In genomic region chrX:53435997-53436396, GRCh38 we compare ENCODE assay signal across 8 cellular contexts. TPM values are rescaled to one million over a fixed set of nuclear protein-coding genes. Genes with fewer than 3 reads are reported as not detected.
A peak's percentile ranks its signal among the peaks of the same experiment; 100 is the strongest.
DNase-seq lines count a peak whose midpoint lies in the region; ATAC-seq and TF ChIP-seq lines count a peak whose summit lies in the region.

No MANE protein-coding gene starts in this region.

- DNase-seq in Daoy (ENCODE audit: low read depth) (peak; percentile 49), LNCaP clone FGC (ENCODE audit: low read depth) (peak; percentile 26), RWPE2 (ENCODE audit: low spot score) (no peak), foreskin keratinocyte (peak in 1 of 2 donors; percentile 34), prostate gland (ENCODE audit: low spot score) (peak; percentile 28), globus pallidus (ENCODE audit: low spot score) (no peak)
- peak; percentile 31 for DNase-seq in activated T-helper 2 cell treated with anti-CD3 and anti-CD28 coated beads, Interferon-gamma antibody, Interleukin-2, Interleukin-4, amounts not matched to agents 10 μg/mL and 5 μg/mL and 100 μg/mL, durations not matched to agents 14 hours and 24 hours and 36 hours (ENCODE audit: low spot score)

- ATAC-seq in GM21786 (IDR thresholded peaks at IDR 0.05; ENCODE audit: unreplicated experiment) (peak; percentile 68), RWPE2 (ENCODE audit: low read depth) (peak; percentile 68), foreskin keratinocyte (peak; percentile 69)

- TF ChIP-seq POLR2A in prostate gland (IDR thresholded peaks at IDR 0.05), result no peak

- H3K36me3 ChIP-seq in RWPE2 (ENCODE audit: low read depth), result no peaks in the 10 kb centered on the region
- H3K36me3 ChIP-seq in prostate gland, result no peaks in the 10 kb centered on the region

- H3K4me3 Mint-ChIP-seq in activated T-helper 2 cell treated with anti-CD3 and anti-CD28 coated beads, Interferon-gamma antibody, Interleukin-2, Interleukin-4, amounts not matched to agents 10 μg/mL and 5 μg/mL and 100 μg/mL, durations not matched to agents 14 hours and 24 hours and 36 hours (ENCODE audit: low read depth), result no peak overlapping the region

- H3K27ac Mint-ChIP-seq in activated T-helper 2 cell treated with anti-CD3 and anti-CD28 coated beads, Interferon-gamma antibody, Interleukin-2, Interleukin-4, amounts not matched to agents 10 μg/mL and 5 μg/mL and 100 μg/mL, durations not matched to agents 14 hours and 24 hours and 36 hours, result no peak overlapping the region

- peaks cover 34% of the 10 kb centered on the region for H3K4me1 Mint-ChIP-seq in activated T-helper 2 cell treated with anti-CD3 and anti-CD28 coated beads, Interferon-gamma antibody, Interleukin-2, Interleukin-4, amounts not matched to agents 10 μg/mL and 5 μg/mL and 100 μg/mL, durations not matched to agents 14 hours and 24 hours and 36 hours (ENCODE audit: low read depth)

- intact Hi-C loops in activated T-helper 2 cell treated with anti-CD3 and anti-CD28 coated beads, Interferon-gamma antibody, Interleukin-2, Interleukin-4, amounts not matched to agents 10 μg/mL and 5 μg/mL and 100 μg/mL, durations not matched to agents 14 hours and 24 hours and 36 hours (cut with micrococcal nuclease), result loop anchor here (10.0 kb wide), 1 partner anchor 211 kb away; the partner anchor contains the start of gene KDM5C
- intact Hi-C loops in prostate gland (cut with DNase I), result loop anchor here (5.0 to 10.0 kb wide), 2 partner anchors 124 to 151 kb away; partner anchors contain the start of gene IQSEC2

- peaks cover 7% of the 10 kb centered on the region for H3K36me3 Mint-ChIP-seq in activated T-helper 2 cell treated with anti-CD3 and anti-CD28 coated beads, Interferon-gamma antibody, Interleukin-2, Interleukin-4, amounts not matched to agents 10 μg/mL and 5 μg/mL and 100 μg/mL, durations not matched to agents 14 hours and 24 hours and 36 hours (ENCODE audit: low read depth)

- H3K4me3 ChIP-seq in LNCaP clone FGC (ENCODE audit: low read depth, low read length), result no peak overlapping the region
- H3K4me3 ChIP-seq in RWPE2 (ENCODE audit: severe bottlenecking), result no peak overlapping the region
- no peak overlapping the region for H3K4me3 ChIP-seq in prostate gland

- peak; percentile 76 for TF ChIP-seq CTCF in LNCaP clone FGC (IDR thresholded peaks at IDR 0.05; ENCODE audit: control insufficient read depth, extremely low read depth, insufficient read depth)
- TF ChIP-seq CTCF in RWPE2 (IDR thresholded peaks at IDR 0.05; ENCODE audit: poor library complexity, severe bottlenecking), result peak; percentile 66
- peak; percentile 70 for TF ChIP-seq CTCF in foreskin keratinocyte (conservative IDR thresholded peaks at IDR 0.05)
- peak in 3 of 4 experiments; percentile 41 to 68 (median 63) for TF ChIP-seq CTCF in prostate gland (IDR thresholded peaks at IDR 0.05)

- no peaks in the 10 kb centered on the region for H3K9me3 ChIP-seq in RWPE2 (ENCODE audit: severe bottlenecking)
- H3K9me3 ChIP-seq in prostate gland, result no peaks in the 10 kb centered on the region

- H3K27me3 ChIP-seq in RWPE2 (ENCODE audit: insufficient read depth, poor library complexity, severe bottlenecking), result no peaks in the 10 kb centered on the region
- no peaks in the 10 kb centered on the region for H3K27me3 ChIP-seq in foreskin keratinocyte
- H3K27me3 ChIP-seq in prostate gland (replicated peaks; ENCODE audit: insufficient read depth), result no peaks in the 10 kb centered on the region

- H3K4me1 ChIP-seq in RWPE2 (ENCODE audit: insufficient read depth, poor library complexity, severe bottlenecking) (no peaks in the 10 kb centered on the region), foreskin keratinocyte (peaks cover 3% of the 10 kb centered on the region), prostate gland (replicated peaks) (no peaks in the 10 kb centered on the region)

- 3% methylated on average over 4 of the region's 4 CpGs for WGBS in prostate gland

- no peaks in the 10 kb centered on the region for H3K9me3 Mint-ChIP-seq in activated T-helper 2 cell treated with anti-CD3 and anti-CD28 coated beads, Interferon-gamma antibody, Interleukin-2, Interleukin-4, amounts not matched to agents 10 μg/mL and 5 μg/mL and 100 μg/mL, durations not matched to agents 14 hours and 24 hours and 36 hours

- H3K27me3 Mint-ChIP-seq in activated T-helper 2 cell treated with anti-CD3 and anti-CD28 coated beads, Interferon-gamma antibody, Interleukin-2, Interleukin-4, amounts not matched to agents 10 μg/mL and 5 μg/mL and 100 μg/mL, durations not matched to agents 14 hours and 24 hours and 36 hours (ENCODE audit: low read depth), result no peaks in the 10 kb centered on the region

- H3K27ac ChIP-seq in RWPE2 (ENCODE audit: poor library complexity, severe bottlenecking) (no peak overlapping the region), foreskin keratinocyte (no peak overlapping the region), prostate gland (no peak overlapping the region)

RNA-seq across cellular contexts. Expression of gene HSD17B10, which starts 1.8 kb away (rescaled TPM):
- 131 and 166 TPM in 2 replicates for total RNA-seq in Daoy (2014; rRNA removed; shearing (Covaris generic))
- total RNA-seq in activated T-helper 2 cell treated with anti-CD3 and anti-CD28 coated beads, Interferon-gamma antibody, Interleukin-2, Interleukin-4, amounts not matched to agents 10 μg/mL and 5 μg/mL and 100 μg/mL, durations not matched to agents 14 hours and 24 hours and 36 hours, result 135 and 139 TPM in 2 replicates
- total RNA-seq in foreskin keratinocyte (111 and 113 TPM in 2 replicates), prostate gland (10 to 100 TPM; 70.6 to 83.4 TPM)
- 161 and 172 TPM in 2 replicates for polyA plus RNA-seq in foreskin keratinocyte

RNA-seq across cellular contexts. Expression of gene RIBC1, which starts 13.3 kb away (rescaled TPM):
- 0.27 and 1.3 TPM in 2 replicates for total RNA-seq in Daoy (2014; rRNA removed; shearing (Covaris generic))
- 0.43 and 0.90 TPM in 2 replicates for total RNA-seq in activated T-helper 2 cell treated with anti-CD3 and anti-CD28 coated beads, Interferon-gamma antibody, Interleukin-2, Interleukin-4, amounts not matched to agents 10 μg/mL and 5 μg/mL and 100 μg/mL, durations not matched to agents 14 hours and 24 hours and 36 hours
- total RNA-seq in foreskin keratinocyte (0.35 and 0.58 TPM in 2 replicates), prostate gland (1 to 10 TPM; 3.0 to 5.4 TPM)
- polyA plus RNA-seq in foreskin keratinocyte, result 0.56 and 0.61 TPM in 2 replicates

RNA-seq across cellular contexts. Expression of gene SMC1A, which starts 13.5 kb away (rescaled TPM):
- total RNA-seq in Daoy (2014; rRNA removed; shearing (Covaris generic)), result 27.3 and 31.3 TPM in 2 replicates
- 134 and 136 TPM in 2 replicates for total RNA-seq in activated T-helper 2 cell treated with anti-CD3 and anti-CD28 coated beads, Interferon-gamma antibody, Interleukin-2, Interleukin-4, amounts not matched to agents 10 μg/mL and 5 μg/mL and 100 μg/mL, durations not matched to agents 14 hours and 24 hours and 36 hours
- total RNA-seq in foreskin keratinocyte (53.8 and 69.8 TPM in 2 replicates), prostate gland (10 to 100 TPM; 31.1 to 35.4 TPM)
- 8.5 and 11.4 TPM in 2 replicates for polyA plus RNA-seq in foreskin keratinocyte

Comparison
In these comparisons a context has a peak if more than half of its experiments do, and no peak if none do; other contexts are left out.
1. DNase-seq: peak in Daoy (single experiment), LNCaP clone FGC (single experiment), activated T-helper 2 cell treated with anti-CD3 and anti-CD28 coated beads, Interferon-gamma antibody, Interleukin-2, Interleukin-4, amounts not matched to agents 10 μg/mL and 5 μg/mL and 100 μg/mL, durations not matched to agents 14 hours and 24 hours and 36 hours (single experiment) and prostate gland (single experiment); none in RWPE2 (single experiment) and globus pallidus (single experiment).
2. Peak in every context shown above with its lines, with median percentiles within 50 percentile points of each other: ATAC-seq and CTCF ChIP-seq.